In the genomic region with DNA sequence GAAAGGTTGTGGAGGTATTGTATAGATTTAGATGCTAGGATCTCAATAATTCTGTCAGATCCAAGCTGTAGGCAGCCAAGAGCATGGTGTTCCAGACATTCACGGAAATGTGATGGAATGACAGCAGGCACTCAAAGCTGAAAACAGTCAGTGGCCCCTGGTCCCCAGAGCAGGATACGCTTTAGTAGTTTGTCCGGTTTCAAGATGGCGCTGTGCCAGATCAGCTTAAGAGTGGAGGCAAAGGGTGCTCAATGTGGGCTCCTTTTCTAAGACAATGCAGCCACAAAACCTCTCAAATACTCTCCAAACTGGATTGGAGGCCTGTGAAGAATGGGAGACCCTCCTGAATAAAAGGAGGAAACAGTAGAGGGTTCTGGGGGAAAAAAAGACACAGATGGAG, we compare ENCODE assay signal across 24 cellular contexts.
DNase-seq lines count a peak whose midpoint lies in the region; ATAC-seq, FAIRE-seq and TF ChIP-seq lines count a peak whose summit lies in the region.
"Had no signal": no experiment of that assay in that cellular context is flagged by ENCODE, and none has a peak within 500 bp of the region (broad histone marks: within the 10 kb centered on the region; RNA-seq: fewer than 3 reads in every experiment).

No MANE protein-coding gene starts in this region.

- intact Hi-C loops in left ventricle myocardium superior (cut with micrococcal nuclease) (no loop called here), cardiac septum (cut with DNase I) (loop anchor here (5.0 to 10.0 kb wide), 3 partner anchors 93 to 1138 kb away; partner anchors contain the start of gene HS3ST1)

- H3K27me3 ChIP-seq in bronchial epithelial cell (ENCODE audit: control insufficient read depth, insufficient read depth, low read length) (no peaks in the 10 kb centered on the region), lung (ENCODE audit: control insufficient read depth, insufficient read depth) (no peaks in the 10 kb centered on the region)
- H3K27me3 ChIP-seq: BE2C had no signal

- 72 to 93% methylated on average over 4 of the region's 4 CpGs for WGBS in lung, 2 donors

- ATAC-seq in left ventricle myocardium superior = no peak
- no peak for ATAC-seq in lung (ENCODE audit: insufficient read depth, low FRiP score)
- ATAC-seq: activated CD4-positive, alpha-beta T cell treated with anti-CD3 and anti-CD28 coated beads for 36 hours; activated CD8-positive, alpha-beta T cell treated with anti-CD3 and anti-CD28 coated beads, Interleukin-2, amount 10 ng/mL, durations not matched to agents 7 days and 5 days; GM23338; stimulated activated naive CD8-positive, alpha-beta T cell treated with anti-CD3 and anti-CD28 coated beads, Interleukin-15, Interleukin-2, amounts not matched to agents 100 U/mL and 50 U/mL, for 24 hours had no signal

- no peak for FAIRE-seq in bronchial epithelial cell (lab: Jason Lieb, UNC)
- FAIRE-seq: astrocyte had no signal

- TF ChIP-seq CTCF in bronchial epithelial cell (IDR thresholded peaks at IDR 0.05; ENCODE audit: insufficient read depth, low read length, severe bottlenecking) = no peak
- no peak for TF ChIP-seq CTCF in lung (IDR thresholded peaks at IDR 0.05; ENCODE audit: control extremely low read depth, extremely low read depth)

- no peaks in the 10 kb centered on the region for H3K36me3 ChIP-seq in bronchial epithelial cell (ENCODE audit: control insufficient read depth, insufficient read depth, low read length)
- H3K36me3 ChIP-seq in lung (ENCODE audit: control insufficient read depth in 2 of 2, insufficient read depth in 2 of 2, low read length in 2 of 2) = no peaks in the 10 kb centered on the region
- H3K36me3 ChIP-seq: BE2C, thoracic aorta had no signal

- DNase-seq in left ventricle myocardium superior = peak; percentile 26
- DNase-seq in cardiac septum (ENCODE audit: low spot score) = no peak
- peak; percentile 34 for DNase-seq in bronchial epithelial cell (ENCODE audit: low read depth)
- peak; percentile 41 for DNase-seq in lung (ENCODE audit: low spot score)
- no peak for DNase-seq in NCI-H2227 (lab: John Stamatoyannopoulos, UW; ENCODE audit: unreplicated experiment)
- no peak for DNase-seq in activated CD8-positive, alpha-beta memory T cell treated with anti-CD3 and anti-CD28 coated beads, Interleukin-2, amount 50 U/mL, for 48 hours
- no peak for DNase-seq in stimulated activated CD4-positive, alpha-beta T cell treated with anti-CD3 and anti-CD28 coated beads, Interleukin-2, amount 100 ng/mL, for 24 hours
- DNase-seq: activated CD4-positive, alpha-beta T cell treated with anti-CD3 and anti-CD28 coated beads for 36 hours; activated CD8-positive, alpha-beta T cell treated with anti-CD3 and anti-CD28 coated beads, Interleukin-2, amount 10 ng/mL, durations not matched to agents 7 days and 5 days; activated effector memory CD4-positive, alpha-beta T cell treated with anti-CD3 and anti-CD28 coated beads, Interleukin-2, amount 50 U/mL, for 16 hours; activated naive CD8-positive, alpha-beta T cell treated with anti-CD3 and anti-CD28 coated beads, Interleukin-2, amount 10 ng/mL, durations not matched to agents 7 days and 5 days; activated T-cell treated with anti-CD3 and anti-CD28 coated beads for 4 hours; BE2C; CD8-positive, alpha-beta memory T cell; DMS79; GDM1; NCI-H1092; NCI-H187; NCI-H226; stimulated activated naive CD8-positive, alpha-beta T cell treated with anti-CD3 and anti-CD28 coated beads, Interleukin-15, Interleukin-2, amounts not matched to agents 100 U/mL and 50 U/mL, for 24 hours had no signal

- H3K4me3 ChIP-seq in bronchial epithelial cell (ENCODE audit: low read depth, low read length) (no peak overlapping the region), lung (no peak overlapping the region)
- H3K4me3 ChIP-seq: GM23338, thoracic aorta had no signal

- H3K4me1 ChIP-seq in lung (ENCODE audit: control insufficient read depth in 2 of 2, insufficient read depth in 2 of 2, low read length in 2 of 2) = no peaks in the 10 kb centered on the region
- H3K4me1 ChIP-seq: BE2C had no signal

- H3K9me3 ChIP-seq in lung (ENCODE audit: control insufficient read depth in 2 of 2, insufficient read depth in 1 of 2, low read length in 1 of 2) = peaks cover 0 to 4% of the 10 kb centered on the region in 2 donors
- H3K9me3 ChIP-seq: BE2C, thoracic aorta had no signal

- H3K27ac ChIP-seq in lung (ENCODE audit: low read depth in 1 of 2, low read length in 1 of 2) = no peak overlapping the region
- H3K27ac ChIP-seq: epithelial cell of prostate, thoracic aorta had no signal

Comparison
In these comparisons a context has a peak if more than half of its experiments do, and no peak if none do; other contexts are left out.
1. DNase-seq: peak in left ventricle myocardium superior (single experiment), bronchial epithelial cell (single experiment) and lung (single experiment); none in cardiac septum (single experiment), NCI-H2227 (single experiment), activated CD8-positive, alpha-beta memory T cell treated with anti-CD3 and anti-CD28 coated beads, Interleukin-2, amount 50 U/mL, for 48 hours (single experiment) and stimulated activated CD4-positive, alpha-beta T cell treated with anti-CD3 and anti-CD28 coated beads, Interleukin-2, amount 100 ng/mL, for 24 hours (0 of 2).